Comparison of ENCODE assay signal across 8 cellular contexts in genomic region chr21:45404726-45405270, GRCh38. TPM values are rescaled to one million over a fixed set of nuclear protein-coding genes. Genes with fewer than 3 reads are reported as not detected.
DNase-seq lines count a peak whose midpoint lies in the region; ATAC-seq and TF ChIP-seq lines count a peak whose summit lies in the region.

TSS of gene COL18A1 (plus strand) at chr21:45405165. CDS start at chr21:45405231, 66 bp downstream.

- H3K9me3 Mint-ChIP-seq in activated CD4-positive, alpha-beta T cell treated with anti-CD3 and anti-CD28 coated beads, Interleukin-2, amount 10 ng/mL, durations not matched to agents 24 days and 14 days, result peaks cover 4% of the 10 kb centered on the region
- peaks cover 13% of the 10 kb centered on the region for H3K9me3 Mint-ChIP-seq in endodermal cell

- DNase-seq in A172 (ENCODE audit: low spot score) (no peak), HCT116 (ENCODE audit: low read depth, low spot score) (no peak), endodermal cell (peak; percentile 93), mesenteric fat pad (ENCODE audit: low spot score) (no peak)
- DNase-seq in activated CD4-positive, alpha-beta T cell treated with anti-CD3 and anti-CD28 coated beads, Interleukin-2, amount 10 ng/mL, durations not matched to agents 24 days and 14 days, result peak; percentile 80
- peak; percentile 48 for DNase-seq in stimulated activated naive CD8-positive, alpha-beta T cell treated with anti-CD3 and anti-CD28 coated beads, Interleukin-15, Interleukin-2, amounts not matched to agents 100 U/mL and 50 U/mL, for 24 hours

- RAD21 ChIA-PET in HCT116 (lab: Charles Lee; ENCODE audit: low non-redundant PET in 1 of 2, low total read pairs in 2 of 2, uncharacterized antibody in 2 of 2, unreplicated experiment in 2 of 2), result no interaction called here

- WGBS in endodermal cell (ENCODE audit: insufficient coverage in 1 of 2, insufficient read length in 1 of 2), 2 experiments, result 0 to 1% methylated on average over 1 to 60 of the region's 70 CpGs

- peak within 1 kb of the TSS; percentile 59 for H3K27ac Mint-ChIP-seq in activated CD4-positive, alpha-beta T cell treated with anti-CD3 and anti-CD28 coated beads, Interleukin-2, amount 10 ng/mL, durations not matched to agents 24 days and 14 days
- H3K27ac Mint-ChIP-seq in endodermal cell, result peak within 1 kb of the TSS; percentile 91

- H3K36me3 ChIP-seq in HCT116 (ENCODE audit: control insufficient read depth in 1 of 2, insufficient read depth in 2 of 2, low read length in 2 of 2) (no peaks in the 10 kb centered on the region), endodermal cell (ENCODE audit: control insufficient read depth, insufficient read depth, low read length) (peaks cover 25% of the 10 kb centered on the region)

- H3K9me3 ChIP-seq in HCT116 (ENCODE audit: control insufficient read depth in 1 of 2, insufficient read depth in 1 of 2, low read depth in 1 of 2, low read length in 2 of 2) (no peaks in the 10 kb centered on the region; a peak in 1 of 4 replicates), endodermal cell (ENCODE audit: control insufficient read depth, low read length) (peaks cover 11% of the 10 kb centered on the region)

- POLR2A ChIA-PET in HCT116 (lab: Charles Lee), result no interaction called here

- H3K9me2 ChIP-seq in HCT116 (ENCODE audit: insufficient read depth), result no peaks in the 10 kb centered on the region

- no peaks in the 10 kb centered on the region for H4K20me1 ChIP-seq in HCT116 (ENCODE audit: insufficient read depth)

- H2AFZ ChIP-seq in HCT116 (ENCODE audit: low read depth, low read length, poor library complexity, severe bottlenecking), result no peak within 1 kb of the TSS

- peak within 1 kb of the TSS; percentile 80 for H3K4me3 Mint-ChIP-seq in activated CD4-positive, alpha-beta T cell treated with anti-CD3 and anti-CD28 coated beads, Interleukin-2, amount 10 ng/mL, durations not matched to agents 24 days and 14 days
- peak within 1 kb of the TSS; percentile 72 for H3K4me3 Mint-ChIP-seq in endodermal cell

- BruUV-seq in HCT116 (replicated peaks; lab: Mats Ljungman, UMichigan), result no TSS peak

- peak within 1 kb of the TSS; percentile 99 for H3K4me2 ChIP-seq in HCT116 (ENCODE audit: low read length)

- peaks cover 18 to 33% of the 10 kb centered on the region in 2 experiments for H3K4me1 ChIP-seq in HCT116 (ENCODE audit: control insufficient read depth in 1 of 2, insufficient read depth in 2 of 2, low read length in 2 of 2)
- peaks cover 12% of the 10 kb centered on the region for H3K4me1 ChIP-seq in endodermal cell (ENCODE audit: control insufficient read depth, insufficient read depth, low read length)

- intact Hi-C loops in HCT116 (cut with micrococcal nuclease), result no loop called here
- intact Hi-C loops in activated CD4-positive, alpha-beta T cell treated with anti-CD3 and anti-CD28 coated beads, Interleukin-2, amount 10 ng/mL, durations not matched to agents 24 days and 14 days (cut with micrococcal nuclease), result no loop called here

- H3K36me3 Mint-ChIP-seq in activated CD4-positive, alpha-beta T cell treated with anti-CD3 and anti-CD28 coated beads, Interleukin-2, amount 10 ng/mL, durations not matched to agents 24 days and 14 days (ENCODE audit: low read depth), result peaks cover 3% of the 10 kb centered on the region
- H3K36me3 Mint-ChIP-seq in endodermal cell (ENCODE audit: low read depth), result peaks cover 19% of the 10 kb centered on the region

- H3K79me2 ChIP-seq in HCT116 (ENCODE audit: insufficient read depth, low read length), result peaks cover 31% of the 10 kb centered on the region

- no peak for TF ChIP-seq POLR2A in HCT116 (IDR thresholded peaks at IDR 0.05; ENCODE audit: borderline replicate concordance, extremely low read depth, insufficient read depth, insufficient read length)

- TF ChIP-seq CTCF in HCT116 (IDR thresholded peaks at IDR 0.05 in 2 of 3, conservative IDR thresholded peaks at IDR 0.05 in 1 of 3; ENCODE audit: borderline replicate concordance in 1 of 3, insufficient read depth in 1 of 3, low read depth in 2 of 3, low read length in 2 of 3) (no peak), endodermal cell (conservative IDR thresholded peaks at IDR 0.05) (no peak)

- H3K4me3 ChIP-seq in HCT116 (replicated peaks in 1 of 2; ENCODE audit: low read depth in 1 of 2, low read length in 2 of 2) (peak within 1 kb of the TSS; percentile 54 to 72), endodermal cell (ENCODE audit: low read length) (peak within 1 kb of the TSS; percentile 95)

- CTCF ChIA-PET in HCT116 (lab: Charles Lee), result no interaction called here

- ATAC-seq in HCT116, result peak; percentile 70
- peak; percentile 42 for ATAC-seq in stimulated activated naive CD8-positive, alpha-beta T cell treated with anti-CD3 and anti-CD28 coated beads, Interleukin-15, Interleukin-2, amounts not matched to agents 100 U/mL and 50 U/mL, for 24 hours
- ATAC-seq in GM21528 (IDR thresholded peaks at IDR 0.05; ENCODE audit: low FRiP score, unreplicated experiment), result no peak
- ATAC-seq in HG03460 (IDR thresholded peaks at IDR 0.05; ENCODE audit: unreplicated experiment), result no peak

- H3K27ac ChIP-seq in HCT116 (ENCODE audit: low read depth, low read length), result peak within 1 kb of the TSS; percentile 69
- H3K27ac ChIP-seq in endodermal cell (ENCODE audit: low read depth, low read length), result peak within 1 kb of the TSS; percentile 91

- H3K27me3 Mint-ChIP-seq in activated CD4-positive, alpha-beta T cell treated with anti-CD3 and anti-CD28 coated beads, Interleukin-2, amount 10 ng/mL, durations not matched to agents 24 days and 14 days, result peaks cover 41% of the 10 kb centered on the region
- H3K27me3 Mint-ChIP-seq in endodermal cell (ENCODE audit: insufficient read depth), result peaks cover 25% of the 10 kb centered on the region

- peaks cover 6% of the 10 kb centered on the region for H3K4me1 Mint-ChIP-seq in activated CD4-positive, alpha-beta T cell treated with anti-CD3 and anti-CD28 coated beads, Interleukin-2, amount 10 ng/mL, durations not matched to agents 24 days and 14 days
- peaks cover 37% of the 10 kb centered on the region for H3K4me1 Mint-ChIP-seq in endodermal cell

- TF ChIP-seq RAD21 in HCT116 (IDR thresholded peaks at IDR 0.05; ENCODE audit: low read depth), result no peak

- H3K27me3 ChIP-seq in HCT116 (ENCODE audit: insufficient read depth, low read length), result no peaks in the 10 kb centered on the region
- peaks cover 3% of the 10 kb centered on the region for H3K27me3 ChIP-seq in endodermal cell (ENCODE audit: control insufficient read depth, insufficient read depth, low read length, poor library complexity, severe bottlenecking)

- H3K9ac ChIP-seq in HCT116 (ENCODE audit: low read length) (peak within 1 kb of the TSS; percentile 72), endodermal cell (ENCODE audit: extremely low read depth, low read length, poor library complexity, severe bottlenecking) (peak within 1 kb of the TSS; percentile 92)

TF ChIP-seq in HCT116, 20 proteins besides CTCF, POLR2A, EP300 and RAD21:
- TF ChIP-seq SIN3A (IDR thresholded peaks at IDR 0.05; ENCODE audit: low read depth) (no peak), EZH2phosphoT487 (IDR thresholded peaks at IDR 0.05; ENCODE audit: borderline replicate concordance) (no peak), EZH2 (IDR thresholded peaks at IDR 0.05) (no peak), ZNF274 (IDR thresholded peaks at IDR 0.05; ENCODE audit: low read depth, low read length) (no peak), POLR2AphosphoS5 (IDR thresholded peaks at IDR 0.05; ENCODE audit: low read depth, low read length) (peak; percentile 35), YY1 (IDR thresholded peaks at IDR 0.05; ENCODE audit: extremely low read depth, insufficient replicate concordance, low read depth, low read length) (no peak), REST (IDR thresholded peaks at IDR 0.05; ENCODE audit: low read depth) (no peak), EGR1 (IDR thresholded peaks at IDR 0.05; ENCODE audit: low read depth) (no peak)

RNA-seq across cellular contexts. Expression of gene COL18A1, which starts in this region (rescaled TPM):
- total RNA-seq in A172 (2014; rRNA removed; shearing (Covaris generic)), result 72.9 and 115 TPM in 2 replicates
- total RNA-seq in HCT116 (2021; ENCODE audit: unreplicated experiment) (59.5 TPM), endodermal cell (100 to 1,000 TPM; 332 to 398 TPM), mesenteric fat pad (79.8 TPM)
- 57.0 and 60.3 TPM in 2 replicates for polyA plus RNA-seq in HCT116 (2012)
- 3.1 and 3.2 TPM in 2 replicates for total RNA-seq in activated CD4-positive, alpha-beta T cell treated with anti-CD3 and anti-CD28 coated beads, Interleukin-2, amount 10 ng/mL, durations not matched to agents 24 days and 14 days
- 216 TPM for polyA plus RNA-seq in endodermal cell (2013, experiment 1 of 2)
- polyA plus RNA-seq in endodermal cell (2013, experiment 2 of 2), result 213 TPM

Comparison
In these comparisons a context has a peak if more than half of its experiments do, and no peak if none do; other contexts are left out.
1. RNA of gene COL18A1 (total RNA-seq): 332 to 398 TPM in endodermal cell, 79.8 TPM in mesenteric fat pad (single experiment), 72.9 to 115 TPM in A172 and 59.5 TPM in HCT116 (single experiment); 3.1 to 3.2 TPM in activated CD4-positive, alpha-beta T cell treated with anti-CD3 and anti-CD28 coated beads, Interleukin-2, amount 10 ng/mL, durations not matched to agents 24 days and 14 days; every median in the first group is over 10 times any median in the second.
2. DNase-seq: peak in activated CD4-positive, alpha-beta T cell treated with anti-CD3 and anti-CD28 coated beads, Interleukin-2, amount 10 ng/mL, durations not matched to agents 24 days and 14 days (single experiment), endodermal cell (single experiment) and stimulated activated naive CD8-positive, alpha-beta T cell treated with anti-CD3 and anti-CD28 coated beads, Interleukin-15, Interleukin-2, amounts not matched to agents 100 U/mL and 50 U/mL, for 24 hours (single experiment); none in A172 (single experiment), HCT116 (single experiment) and mesenteric fat pad (single experiment).
3. ATAC-seq: peak in HCT116 (single experiment) and stimulated activated naive CD8-positive, alpha-beta T cell treated with anti-CD3 and anti-CD28 coated beads, Interleukin-15, Interleukin-2, amounts not matched to agents 100 U/mL and 50 U/mL, for 24 hours (single experiment); none in GM21528 (single experiment) and HG03460 (single experiment).